Comparison of ENCODE assay signal across 18 cellular contexts in the genomic region with DNA sequence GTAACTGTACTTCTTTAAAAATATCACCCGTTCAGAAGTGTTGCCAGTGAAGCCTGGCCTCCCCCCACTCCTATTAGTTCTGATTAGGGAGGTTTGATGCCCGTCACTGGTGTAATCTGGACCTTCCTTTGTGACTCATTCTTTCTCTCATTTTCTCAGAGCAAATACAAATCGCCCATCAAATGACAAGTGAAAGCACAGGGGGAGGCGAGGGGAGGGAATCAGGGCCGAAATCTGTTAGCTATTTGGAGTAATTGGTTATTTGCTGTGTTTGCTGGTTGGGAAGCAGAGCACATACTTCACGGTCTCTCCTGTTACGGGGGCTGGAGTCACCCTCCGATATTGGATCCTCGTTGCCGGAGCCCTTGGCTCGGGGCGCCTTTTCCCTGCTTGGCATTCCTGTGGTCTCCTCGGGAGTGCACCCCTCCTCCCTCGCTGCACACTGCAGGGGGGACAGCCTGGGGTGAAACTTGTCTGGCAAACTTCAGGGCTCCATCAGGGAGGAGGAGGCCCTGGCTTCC.
DNase-seq lines count a peak whose midpoint lies in the region; ATAC-seq, FAIRE-seq and TF ChIP-seq lines count a peak whose summit lies in the region.
"Had no signal": no experiment of that assay in that cellular context is flagged by ENCODE, and none has a peak within 500 bp of the region (broad histone marks: within the 10 kb centered on the region; RNA-seq: fewer than 3 reads in every experiment).

No MANE protein-coding gene starts in this region.

- intact Hi-C loops in right lobe of liver (cut with DNase I), result no loop called here

- WGBS in right lobe of liver (ENCODE audit: insufficient coverage, low coverage, low lambda C conversion rate, missing lambda C conversion rate), result 77% methylated on average over 5 of the region's 14 CpGs

- H3K4me1 ChIP-seq in right lobe of liver, result no peaks in the 10 kb centered on the region

- no peaks in the 10 kb centered on the region for H3K36me3 ChIP-seq in right lobe of liver
- H3K36me3 ChIP-seq: tibial nerve had no signal

- H3K27me3 ChIP-seq in right lobe of liver, result no peaks in the 10 kb centered on the region
- H3K27me3 ChIP-seq: tibial nerve had no signal

- DNase-seq in A172 (ENCODE audit: low spot score) (peak; percentile 59), H54 (ENCODE audit: insufficient read length, low spot score) (peak; percentile 50), astrocyte of the cerebellum (ENCODE audit: low read depth) (peak; percentile 27), left kidney (ENCODE audit: low read depth, low spot score) (peak; percentile 20), retina (no peak), right lobe of liver (no peak), NCI-H524 treated with DMSO at 0.1 percent for 48 hours (lab: John Stamatoyannopoulos, UW) (no peak)
- DNase-seq: ACHN; activated CD4-positive, alpha-beta T cell treated with anti-CD3 and anti-CD28 coated beads, Interleukin-2, amount 50 U/mL, for 48 hours; activated gamma-delta T cell; erythroblast; mesendoderm; NCI-H524; occipital lobe had no signal

- no peak for ATAC-seq in GM21381 (IDR thresholded peaks at IDR 0.05; ENCODE audit: unreplicated experiment)
- ATAC-seq in right lobe of liver, result no peak
- ATAC-seq: HepG2 had no signal

- in situ Hi-C loops in astrocyte of the cerebellum (cut with HindIII; ENCODE audit: low sequenced_read_pairs), result no loop called here

- H3K4me3 ChIP-seq in astrocyte of the cerebellum (ENCODE audit: low read depth, low read length) (peak overlapping the region; percentile 20), right lobe of liver (no peak overlapping the region)
- H3K4me3 ChIP-seq: tibial nerve had no signal

- no peak for TF ChIP-seq CTCF in astrocyte of the cerebellum (IDR thresholded peaks at IDR 0.05; ENCODE audit: low read depth, low read length, missing control alignments)
- TF ChIP-seq CTCF in right lobe of liver (IDR thresholded peaks at IDR 0.05), result no peak

- TF ChIP-seq POLR2A in H54 (IDR thresholded peaks at IDR 0.05; ENCODE audit: low read depth, low read length) (no peak), right lobe of liver (IDR thresholded peaks at IDR 0.05) (no peak)

- H3K27ac ChIP-seq in right lobe of liver, result no peak overlapping the region
- H3K27ac ChIP-seq: tibial nerve had no signal

- no peak for FAIRE-seq in H54 (lab: Jason Lieb, UNC)
- FAIRE-seq: HepG2, RCC 7860 had no signal

- H3K9me3 ChIP-seq in right lobe of liver, result no peaks in the 10 kb centered on the region

Comparison
In these comparisons a context has a peak if more than half of its experiments do, and no peak if none do; other contexts are left out.
1. DNase-seq: peak in A172 (single experiment), H54 (single experiment), astrocyte of the cerebellum (single experiment) and left kidney (single experiment); none in retina (single experiment), right lobe of liver (0 of 3) and NCI-H524 treated with DMSO at 0.1 percent for 48 hours (single experiment).